ENCODE assay signal across 14 cellular contexts in the genomic region with DNA sequence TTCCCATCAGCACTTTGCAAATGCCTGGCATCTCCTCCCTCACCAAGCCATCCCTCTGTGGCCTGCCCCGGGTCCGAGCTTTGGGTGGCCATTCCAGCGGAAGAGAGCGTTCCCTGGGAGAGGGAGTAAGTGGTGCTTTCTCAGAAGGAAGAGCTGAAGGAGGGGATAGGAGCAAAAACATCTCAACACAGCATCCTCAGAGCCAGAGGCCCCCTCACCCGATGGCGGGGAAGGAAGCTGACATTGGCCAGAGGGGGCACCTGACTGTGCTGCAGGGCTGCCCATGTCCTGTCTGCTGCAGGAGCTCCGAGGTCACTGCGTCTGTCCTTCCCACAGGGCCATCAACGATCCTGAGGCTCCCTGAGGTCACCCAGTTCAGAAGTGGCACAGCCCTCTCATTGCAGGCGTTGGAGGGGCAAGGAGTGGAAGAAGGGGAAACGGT. TPM values are rescaled to one million over a fixed set of nuclear protein-coding genes. Genes with fewer than 3 reads are reported as not detected.
A peak's percentile ranks its signal among the peaks of the same experiment; 100 is the strongest.
DNase-seq lines count a peak whose midpoint lies in the region; ATAC-seq, FAIRE-seq and TF ChIP-seq lines count a peak whose summit lies in the region.
"Had no signal": no experiment of that assay in that cellular context is flagged by ENCODE, and none has a peak within 500 bp of the region (broad histone marks: within the 10 kb centered on the region; RNA-seq: fewer than 3 reads in every experiment).

No MANE protein-coding gene starts in this region.

- no peaks in the 10 kb centered on the region for H3K36me3 Mint-ChIP-seq in WTC11
- H3K36me3 Mint-ChIP-seq: mesothelial cell of epicardium had no signal

- intact Hi-C loops in sigmoid colon (cut with DNase I) = no loop called here

- peaks cover 35% of the 10 kb centered on the region for H3K4me1 Mint-ChIP-seq in WTC11

- TF ChIP-seq POLR2A in A549 (IDR thresholded peaks at IDR 0.05; ENCODE audit: low read length) (no peak), sigmoid colon (IDR thresholded peaks at IDR 0.05) (no peak)

- ATAC-seq in A549 (peak in 1 of 2 experiments; percentile 16; a peak in 3 of 6 replicates), WTC11 (no peak)

- peaks cover 46% of the 10 kb centered on the region for H3K27me3 Mint-ChIP-seq in WTC11 (ENCODE audit: low read depth)

- DNase-seq in A549 (ENCODE audit: low read depth in 1 of 2, low spot score in 1 of 2) (no peak), GM12864 (ENCODE audit: low read depth) (no peak), WTC11 (ENCODE audit: low spot score) (no peak), islet precursor cell (peak; percentile 49), dermis blood vessel endothelial cell (no peak), NCI-H2081 treated with DMSO at 0.1 percent for 48 hours (lab: John Stamatoyannopoulos, UW) (no peak), sigmoid colon (no peak), NCI-H1048 (lab: John Stamatoyannopoulos, UW) (no peak)
- DNase-seq: upper lobe of right lung had no signal

- TF ChIP-seq RAD21 in A549 (conservative IDR thresholded peaks at IDR 0.05 in 1 of 2, IDR thresholded peaks at IDR 0.05 in 1 of 2) = no peak

- H3K4me1 ChIP-seq in A549 (0 out of 3 replicates have a peak, but pooled peaks cover 7% of the 10 kb centered on the region), sigmoid colon (peaks cover 0 to 13% (median 9%) of the 10 kb centered on the region in 4 donors)

- no peaks in the 10 kb centered on the region for H3K36me3 ChIP-seq in sigmoid colon
- H3K36me3 ChIP-seq: Peyer's patch, upper lobe of right lung had no signal

- 62% methylated on average over 11 of the region's 11 CpGs for WGBS in A549 (ENCODE audit: missing lambda C conversion rate)
- 25 to 29% methylated on average over 11 of the region's 11 CpGs for WGBS in sigmoid colon, 2 donors

- TF ChIP-seq CTCF in A549 (IDR thresholded peaks at IDR 0.05) (no peak), GM12864 (IDR thresholded peaks at IDR 0.05; ENCODE audit: low read depth, low read length, missing control alignments) (peak; percentile 2), WTC11 (IDR thresholded peaks at IDR 0.05) (no peak), sigmoid colon (IDR thresholded peaks at IDR 0.05) (no peak)

- peaks cover 2% of the 10 kb centered on the region; the same call in 1 of the 2 replicates for H3K9me3 Mint-ChIP-seq in WTC11
- H3K9me3 Mint-ChIP-seq: activated CD4-positive, alpha-beta memory T cell treated with anti-CD3 and anti-CD28 coated beads, Interleukin-2, amount 10 ng/mL, durations not matched to agents 7 days and 5 days; activated naive CD8-positive, alpha-beta T cell treated with anti-CD3 and anti-CD28 coated beads, Interleukin-2, amount 50 U/mL, for 24 hours; mesothelial cell of epicardium had no signal

- FAIRE-seq in A549 (lab: Jason Lieb, UNC) = no peak

- H3K4me3 ChIP-seq in A549 (peak overlapping the region; percentile 34), GM12864 (ENCODE audit: low read depth, low read length) (no peak overlapping the region), sigmoid colon (peak overlapping the region in 1 of 4 donors; percentile 14)
- H3K4me3 ChIP-seq: upper lobe of right lung had no signal

- peaks cover 44 to 96% (median 79%) of the 10 kb centered on the region in 3 donors for H3K27me3 ChIP-seq in sigmoid colon

- POLR2A ChIA-PET in A549 (lab: Yijun Ruan, JAX) = no interaction called here
- POLR2A ChIA-PET in WTC11 (lab: Charles Lee) = interaction anchor here (0.5 to 1.5 kb wide), 7 partner anchors 15 to 619 kb away, joined by 3 to 7 read pairs (median 3); partner anchors contain the start of genes ALDOA, KIF22 and PRR14

- TF ChIP-seq EP300 in A549 (IDR thresholded peaks at IDR 0.05) (no peak), sigmoid colon (IDR thresholded peaks at IDR 0.05) (no peak)

- H3K4me3 Mint-ChIP-seq in WTC11 = peak overlapping the region; percentile 79
- H3K4me3 Mint-ChIP-seq: activated CD4-positive, alpha-beta memory T cell treated with anti-CD3 and anti-CD28 coated beads, Interleukin-2, amount 10 ng/mL, durations not matched to agents 7 days and 5 days; activated naive CD8-positive, alpha-beta T cell treated with anti-CD3 and anti-CD28 coated beads, Interleukin-2, amount 50 U/mL, for 24 hours had no signal

- H3K27ac Mint-ChIP-seq in WTC11 = no peak overlapping the region
- H3K27ac Mint-ChIP-seq: activated CD4-positive, alpha-beta memory T cell treated with anti-CD3 and anti-CD28 coated beads, Interleukin-2, amount 10 ng/mL, durations not matched to agents 7 days and 5 days; activated naive CD8-positive, alpha-beta T cell treated with anti-CD3 and anti-CD28 coated beads, Interleukin-2, amount 50 U/mL, for 24 hours; mesothelial cell of epicardium had no signal

- peak overlapping the region in 1 of 2 experiments; percentile 75; a peak in 3 of 6 replicates for H3K27ac ChIP-seq in A549
- no peak overlapping the region for H3K27ac ChIP-seq in sigmoid colon
- H3K27ac ChIP-seq: Peyer's patch, upper lobe of right lung had no signal

- CTCF ChIA-PET in A549 (lab: Yijun Ruan, JAX) = interaction anchor here (0.6 to 5.0 kb wide), 71 partner anchors 9 to 1063 kb away, joined by 3 to 61 read pairs (median 5); partner anchors contain the start of genes ALDOA, C16orf92, CDIPT and DOC2A
- CTCF ChIA-PET in WTC11 (lab: Charles Lee) = interaction anchor here (0.6 to 3.6 kb wide), 65 partner anchors 8 to 584 kb away, joined by 3 to 79 read pairs (median 9); partner anchors contain the start of genes ALDOA, ASPHD1, C16orf92 and CDIPT

- H3K4me2 ChIP-seq in A549 = peak overlapping the region; percentile 79

- H3K9me3 ChIP-seq in A549 (no peaks in the 10 kb centered on the region), sigmoid colon (no peaks in the 10 kb centered on the region)
- H3K9me3 ChIP-seq: Peyer's patch, upper lobe of right lung had no signal

TF ChIP-seq in A549, 52 proteins besides CTCF, POLR2A, EP300 and RAD21 (continues in another document):
- TF ChIP-seq RCOR1 (IDR thresholded peaks at IDR 0.05; ENCODE audit: low read depth, low read length) (no peak), FOSB (CRISPR knock-in tag; IDR thresholded peaks at IDR 0.05) (no peak)

TF ChIP-seq in WTC11, 78 proteins besides CTCF, POLR2A, EP300 and RAD21 (continues in another document):
- no peak for TF ChIP-seq SMAD4 (CRISPR knock-in tag; IDR thresholded peaks at IDR 0.05)
- TF ChIP-seq CBFB (CRISPR knock-in tag; IDR thresholded peaks at IDR 0.05; ENCODE audit: low read depth) = no peak
- TF ChIP-seq CREB1 (CRISPR knock-in tag; IDR thresholded peaks at IDR 0.05) = no peak
- TF ChIP-seq, protein P1, sequence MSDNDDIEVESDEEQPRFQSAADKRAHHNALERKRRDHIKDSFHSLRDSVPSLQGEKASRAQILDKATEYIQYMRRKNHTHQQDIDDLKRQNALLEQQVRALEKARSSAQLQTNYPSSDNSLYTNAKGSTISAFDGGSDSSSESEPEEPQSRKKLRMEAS (CRISPR knock-in tag; IDR thresholded peaks at IDR 0.05) = no peak

RNA-seq across cellular contexts. Expression of gene TLCD3B, which starts 0.4 kb away (rescaled TPM):
- polyA plus RNA-seq in A549 (2011; rRNA removed) = 0.16 and 0.30 TPM in 2 replicates
- polyA plus RNA-seq in A549 (2012; cell fraction: cytosol; rRNA removed) = 0.52 and 0.75 TPM in 2 replicates
- polyA plus RNA-seq in A549 (2012; cell fraction: nucleus; rRNA removed) = 1.6 and 2.7 TPM in 2 replicates
- 0.35 to 0.71 TPM (median 0.68 TPM) in 3 replicates for polyA plus RNA-seq in A549 (2017; fragmentation: RNase III; extraction: RNeasy Plus Mini Kit Qiagen cat#74134 plus additional on column Dnase treatment)
- 0.49 TPM in 1 of 2 replicates, not detected in the other for polyA minus RNA-seq in A549 (2011; rRNA and poly(A)+ RNA removed)
- 28.1 to 30.3 TPM (median 30.2 TPM) in 3 replicates for total RNA-seq in WTC11 (2021)
- total RNA-seq in dermis blood vessel endothelial cell = 0.47 TPM in 1 of 2 replicates, not detected in the other
- total RNA-seq in sigmoid colon = not detected
- under 1 TPM in 1 of 3 donors, not detected in 2; 0.54 TPM for polyA plus RNA-seq in sigmoid colon
- total RNA-seq: kidney epithelial cell, Peyer's patch, upper lobe of right lung had no signal

RNA-seq across cellular contexts. Expression of gene C16orf92, which starts 8.5 kb away (rescaled TPM):
- not detected in 2 replicates for polyA plus RNA-seq in A549 (2011; rRNA removed)
- polyA plus RNA-seq in A549 (2012; cell fraction: cytosol; rRNA removed) = not detected in 2 replicates
- not detected in 2 replicates for polyA plus RNA-seq in A549 (2012; cell fraction: nucleus; rRNA removed)
- not detected in 3 replicates for polyA plus RNA-seq in A549 (2017; fragmentation: RNase III; extraction: RNeasy Plus Mini Kit Qiagen cat#74134 plus additional on column Dnase treatment)
- not detected in 2 replicates for polyA minus RNA-seq in A549 (2011; rRNA and poly(A)+ RNA removed)
- not detected in 3 replicates for total RNA-seq in WTC11 (2021)
- total RNA-seq in dermis blood vessel endothelial cell = not detected in 2 replicates
- total RNA-seq in sigmoid colon = not detected
- polyA plus RNA-seq in sigmoid colon = not detected
- total RNA-seq: activated CD4-positive, alpha-beta memory T cell treated with anti-CD3 and anti-CD28 coated beads, Interleukin-2, amount 10 ng/mL, durations not matched to agents 7 days and 5 days; kidney epithelial cell; mesothelial cell of epicardium; Peyer's patch; upper lobe of right lung had no signal

RNA-seq across cellular contexts. Expression of gene DOC2A, which starts 20.7 kb away (rescaled TPM):
- 2.5 and 3.4 TPM in 2 replicates for polyA plus RNA-seq in A549 (2011; rRNA removed)
- 6.4 and 6.9 TPM in 2 replicates for polyA plus RNA-seq in A549 (2012; cell fraction: cytosol; rRNA removed)
- polyA plus RNA-seq in A549 (2012; cell fraction: nucleus; rRNA removed) = 42.3 and 48.7 TPM in 2 replicates
- polyA plus RNA-seq in A549 (2017; fragmentation: RNase III; extraction: RNeasy Plus Mini Kit Qiagen cat#74134 plus additional on column Dnase treatment) = 4.6 to 6.7 TPM (median 5.5 TPM) in 3 replicates
- polyA minus RNA-seq in A549 (2011; rRNA and poly(A)+ RNA removed) = 2.0 and 5.1 TPM in 2 replicates
- total RNA-seq in WTC11 (2021) = 10.8 to 16.6 TPM (median 16.4 TPM) in 3 replicates
- total RNA-seq in dermis blood vessel endothelial cell = 0.47 and 2.0 TPM in 2 replicates
- total RNA-seq in sigmoid colon = 1 to 10 TPM in 1 of 4 donors, under 1 TPM in 1, not detected in 2; 0.36 to 3.9 TPM
- polyA plus RNA-seq in sigmoid colon = 1 to 10 TPM in 2 of 3 donors, under 1 TPM in 1; 0.92 to 4.6 (median 1.8) TPM
- total RNA-seq: activated CD4-positive, alpha-beta memory T cell treated with anti-CD3 and anti-CD28 coated beads, Interleukin-2, amount 10 ng/mL, durations not matched to agents 7 days and 5 days had no signal

RNA-seq across cellular contexts. Expression of gene ALDOA, which starts 34.1 kb away (rescaled TPM):
- polyA plus RNA-seq in A549 (2011; rRNA removed) = 741 and 761 TPM in 2 replicates
- 1,311 and 1,575 TPM in 2 replicates for polyA plus RNA-seq in A549 (2012; cell fraction: cytosol; rRNA removed)
- 1,948 and 2,569 TPM in 2 replicates for polyA plus RNA-seq in A549 (2012; cell fraction: nucleus; rRNA removed)
- polyA plus RNA-seq in A549 (2017; fragmentation: RNase III; extraction: RNeasy Plus Mini Kit Qiagen cat#74134 plus additional on column Dnase treatment) = 1,254 to 1,331 TPM (median 1,286 TPM) in 3 replicates
- polyA minus RNA-seq in A549 (2011; rRNA and poly(A)+ RNA removed) = 1,184 and 1,372 TPM in 2 replicates
- 1,537 to 1,958 TPM (median 1,913 TPM) in 3 replicates for total RNA-seq in WTC11 (2021)
- 286 and 586 TPM in 2 replicates for total RNA-seq in dermis blood vessel endothelial cell
- total RNA-seq in sigmoid colon = 1,000 to 10,000 TPM in 1 of 4 donors, 100 to 1,000 TPM in 3; 905 to 1,010 (median 960) TPM
- polyA plus RNA-seq in sigmoid colon = 1,000 to 10,000 TPM; 1,265 to 1,667 (median 1,498) TPM

RNA-seq across cellular contexts. Expression of gene INO80E, which starts 35.5 kb away (rescaled TPM):
- polyA plus RNA-seq in A549 (2011; rRNA removed) (33.1 and 41.3 TPM in 2 replicates), A549 (2017; fragmentation: RNase III; extraction: RNeasy Plus Mini Kit Qiagen cat#74134 plus additional on column Dnase treatment) (85.4 to 94.2 TPM (median 89.0 TPM) in 3 replicates), sigmoid colon (10 to 100 TPM; 50.6 to 89.7 (median 60.1) TPM)
- polyA plus RNA-seq in A549 (2012; cell fraction: cytosol; rRNA removed) = 42.7 and 42.8 TPM in 2 replicates
- 37.8 and 46.4 TPM in 2 replicates for polyA plus RNA-seq in A549 (2012; cell fraction: nucleus; rRNA removed)
- polyA minus RNA-seq in A549 (2011; rRNA and poly(A)+ RNA removed) = 11.3 and 12.0 TPM in 2 replicates
- total RNA-seq in WTC11 (2021) (87.6 to 101 TPM (median 92.4 TPM) in 3 replicates), dermis blood vessel endothelial cell (21.4 and 22.3 TPM in 2 replicates), sigmoid colon (100 to 1,000 TPM in 1 of 4 donors, 10 to 100 TPM in 3; 49.2 to 174 (median 54.7) TPM)

Comparison
In these comparisons a context has a peak if more than half of its experiments do, and no peak if none do; other contexts are left out.
1. RNA of gene TLCD3B, which starts 0.4 kb away (total RNA-seq): 28.1 to 30.3 TPM in WTC11; 0.47 TPM in dermis blood vessel endothelial cell and not detected in sigmoid colon; every median in the first group is over 10 times any median in the second.